Comparison of ENCODE assay signal across 30 cellular contexts in the genomic region with DNA sequence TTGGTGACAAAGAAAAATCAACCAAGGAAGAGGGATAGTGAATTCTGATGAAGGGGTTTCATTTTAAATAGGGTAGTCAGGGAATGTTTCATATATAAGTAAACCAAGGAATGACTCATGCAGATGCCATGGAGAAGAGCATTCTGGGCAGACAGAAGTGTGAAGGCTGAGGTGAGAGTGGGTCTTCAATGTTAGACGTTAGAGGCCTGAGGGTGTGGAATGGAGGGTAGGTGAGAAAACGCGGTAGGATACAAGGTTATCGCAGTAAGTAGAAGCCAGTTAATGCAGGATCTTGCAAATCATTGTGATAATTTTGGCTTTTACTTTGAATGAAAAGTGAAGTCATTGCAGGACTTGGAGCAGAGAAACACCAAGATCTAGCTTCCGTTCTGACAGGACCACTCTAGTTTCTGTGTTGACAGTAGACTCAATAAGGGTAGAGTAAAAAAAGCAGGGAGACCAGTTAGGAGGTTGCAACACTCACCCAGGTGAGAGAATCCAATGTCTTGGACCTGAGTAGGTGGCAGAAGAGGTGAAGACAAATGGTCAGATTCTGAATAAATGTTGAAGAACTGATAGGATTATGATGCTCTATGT.
"Had no signal": no experiment of that assay in that cellular context is flagged by ENCODE, and none has a peak within 500 bp of the region (broad histone marks: within the 10 kb centered on the region; RNA-seq: fewer than 3 reads in every experiment).

No MANE protein-coding gene starts in this region.

- H3K36me3 Mint-ChIP-seq: naive thymus-derived CD4-positive, alpha-beta T cell; neural progenitor cell; stimulated activated memory B cell treated with anti-CD40 and anti-IgM and Interleukin-4, amounts not matched to agents 10 μg/mL and 1 μg/mL and 100 μg/mL, for 72 hours; type B pancreatic cell had no signal

- H3K27me3 ChIP-seq: colonic mucosa, gastrocnemius medialis, neural progenitor cell, testis, tibial artery had no signal

- H3K36me3 ChIP-seq: colonic mucosa, gastrocnemius medialis, neural progenitor cell, tibial artery had no signal

- H3K27me3 Mint-ChIP-seq: dendritic cell treated with granulocyte-macrophage colony-stimulating factor and Interleukin-4, amounts not matched to agents 40 ng/mL and 50 ng/mL, for 4 days; progenitor cell of endocrine pancreas; stimulated activated memory B cell treated with anti-CD40 and anti-IgM and Interleukin-4, amounts not matched to agents 10 μg/mL and 1 μg/mL and 100 μg/mL, for 72 hours; type B pancreatic cell had no signal

- H3K4me3 ChIP-seq: colonic mucosa, gastrocnemius medialis, lung, neural progenitor cell, smooth muscle cell, testis, tibial artery had no signal

- DNase-seq: colonic mucosa; effector CD8-positive, alpha-beta T cell; endodermal cell; foreskin fibroblast; gastrocnemius medialis; head of caudate nucleus; kidney; mesenchymal stem cell; midbrain; naive thymus-derived CD4-positive, alpha-beta T cell; stimulated activated CD4-positive, alpha-beta T cell treated with anti-CD3 and anti-CD28 coated beads, Interleukin-12 subunit alpha, Interleukin-12 subunit beta, amount 100 ng/mL, for 4 hours; stimulated activated CD4-positive, alpha-beta T cell treated with anti-CD3 and anti-CD28 coated beads, Interleukin-2, amount 100 ng/mL, for 24 hours; stimulated activated CD4-positive, alpha-beta T cell treated with anti-CD3 and anti-CD28 coated beads, Interleukin-4, amount 100 ng/mL, for 24 hours; stimulated activated naive CD8-positive, alpha-beta T cell treated with anti-CD3 and anti-CD28 coated beads, Interleukin-15, Interleukin-2, amounts not matched to agents 100 U/mL and 50 U/mL, for 24 hours; substantia nigra; testis; tibial artery had no signal

- H3K27ac Mint-ChIP-seq: dendritic cell treated with granulocyte-macrophage colony-stimulating factor and Interleukin-4, amounts not matched to agents 40 ng/mL and 50 ng/mL, for 4 days; endodermal cell; naive thymus-derived CD4-positive, alpha-beta T cell; nephron; neural progenitor cell; progenitor cell of endocrine pancreas; stimulated activated memory B cell treated with anti-CD40 and anti-IgM and Interleukin-4, amounts not matched to agents 10 μg/mL and 1 μg/mL and 100 μg/mL, for 72 hours; type B pancreatic cell had no signal

- H3K4me1 ChIP-seq: colonic mucosa, gastrocnemius medialis, neural progenitor cell, parathyroid adenoma, testis, tibial artery had no signal

- H3K9me3 Mint-ChIP-seq: nephron; neural progenitor cell; stimulated activated memory B cell treated with anti-CD40 and anti-IgM and Interleukin-4, amounts not matched to agents 10 μg/mL and 1 μg/mL and 100 μg/mL, for 72 hours; type B pancreatic cell had no signal

- H3K4me3 Mint-ChIP-seq: dendritic cell treated with granulocyte-macrophage colony-stimulating factor and Interleukin-4, amounts not matched to agents 40 ng/mL and 50 ng/mL, for 4 days; endodermal cell; naive thymus-derived CD4-positive, alpha-beta T cell; nephron; neural progenitor cell; stimulated activated memory B cell treated with anti-CD40 and anti-IgM and Interleukin-4, amounts not matched to agents 10 μg/mL and 1 μg/mL and 100 μg/mL, for 72 hours; type B pancreatic cell had no signal

- ATAC-seq: esophagus mucosa; gastrocnemius medialis; left lobe of liver; naive thymus-derived CD4-positive, alpha-beta T cell; sciatic nerve; stimulated activated memory B cell treated with anti-CD40 and anti-IgM and Interleukin-4, amounts not matched to agents 10 μg/mL and 1 μg/mL and 100 μg/mL, for 72 hours; stimulated activated naive CD8-positive, alpha-beta T cell treated with anti-CD3 and anti-CD28 coated beads, Interleukin-15, Interleukin-2, amounts not matched to agents 100 U/mL and 50 U/mL, for 24 hours had no signal

- H3K27ac ChIP-seq: colonic mucosa, epithelial cell of prostate, gastrocnemius medialis, neural progenitor cell, parathyroid adenoma, testis, tibial artery had no signal

- H3K9me3 ChIP-seq: colonic mucosa, gastrocnemius medialis, testis, tibial artery had no signal

- H3K4me1 Mint-ChIP-seq: nephron; neural progenitor cell; stimulated activated memory B cell treated with anti-CD40 and anti-IgM and Interleukin-4, amounts not matched to agents 10 μg/mL and 1 μg/mL and 100 μg/mL, for 72 hours had no signal
